1 cellular context compared by ENCODE assay signal in genomic region chr2:42073739-42074138, GRCh38.
TF ChIP-seq lines count a peak whose summit lies in the region.

No MANE protein-coding gene starts in this region.

TF ChIP-seq in H1, 55 proteins besides CTCF, POLR2A, EP300 and RAD21 (continued from another document):
- TF ChIP-seq MAX (IDR thresholded peaks at IDR 0.05) (no peak), HDAC6 (IDR thresholded peaks at IDR 0.05; ENCODE audit: low read depth, low read length) (no peak), PHF8 (conservative IDR thresholded peaks at IDR 0.05; ENCODE audit: low read depth, low read length) (no peak), ZNF274 (IDR thresholded peaks at IDR 0.05; ENCODE audit: borderline replicate concordance, extremely low read depth, low read length) (no peak), CBX5 (IDR thresholded peaks at IDR 0.05; ENCODE audit: low read depth, low read length) (no peak), MAFK (IDR thresholded peaks at IDR 0.05; ENCODE audit: low read depth, low read length) (no peak), TCF12 (IDR thresholded peaks at IDR 0.05; ENCODE audit: low read depth, low read length) (no peak), GTF2F1 (IDR thresholded peaks at IDR 0.05; ENCODE audit: borderline replicate concordance, low read depth, low read length) (no peak), SUZ12 (IDR thresholded peaks at IDR 0.05; ENCODE audit: low read length) (no peak), CHD7 (IDR thresholded peaks at IDR 0.05; ENCODE audit: insufficient replicate concordance, low read length) (no peak), BCL11A (IDR thresholded peaks at IDR 0.05; ENCODE audit: low read depth in 2 of 2, low read length in 2 of 2) (no peak), TBP (IDR thresholded peaks at IDR 0.05; ENCODE audit: low read depth, low read length) (no peak), RFX5 (IDR thresholded peaks at IDR 0.05; ENCODE audit: borderline replicate concordance, low read depth, low read length) (no peak), HDAC2 (IDR thresholded peaks at IDR 0.05; ENCODE audit: borderline replicate concordance in 1 of 2, low read depth in 2 of 2, low read length in 2 of 2) (no peak), SIRT6 (IDR thresholded peaks at IDR 0.05; ENCODE audit: low read length) (no peak), RXRA (IDR thresholded peaks at IDR 0.05; ENCODE audit: insufficient read depth, low read depth, low read length) (no peak), BACH1 (IDR thresholded peaks at IDR 0.05; ENCODE audit: low read length) (no peak)
TF ChIP-seq in H1: peak in this region for 0.
